14 cellular contexts compared by ENCODE assay signal in genomic region chr4:153495480-153496206, GRCh38. TPM values are rescaled to one million over a fixed set of nuclear protein-coding genes. Genes with fewer than 3 reads are reported as not detected.
DNase-seq lines count a peak whose midpoint lies in the region; ATAC-seq and TF ChIP-seq lines count a peak whose summit lies in the region.
"Had no signal": no experiment of that assay in that cellular context is flagged by ENCODE, and none has a peak within 500 bp of the region (broad histone marks: within the 10 kb centered on the region; RNA-seq: fewer than 3 reads in every experiment).

No MANE protein-coding gene starts in this region.

- H3K36me3 ChIP-seq in GM06990 (ENCODE audit: control insufficient read depth, insufficient read depth, low read length) (peaks cover 5% of the 10 kb centered on the region), OCI-LY1 (ENCODE audit: insufficient read depth, low read length) (peaks cover 84% of the 10 kb centered on the region), osteoblast (ENCODE audit: insufficient read depth, low read length) (no peaks in the 10 kb centered on the region)

- H4K20me1 ChIP-seq in OCI-LY1 (ENCODE audit: insufficient read depth, low read length) (peaks cover 6% of the 10 kb centered on the region), osteoblast (ENCODE audit: insufficient read depth, low read length) (no peaks in the 10 kb centered on the region)

- H3K9ac ChIP-seq in OCI-LY1 (ENCODE audit: low read length), result no peak overlapping the region

- H3K9me3 ChIP-seq in OCI-LY1 (ENCODE audit: low read length) (no peaks in the 10 kb centered on the region), osteoblast (ENCODE audit: low read depth, low read length) (no peaks in the 10 kb centered on the region)

- H2AFZ ChIP-seq in OCI-LY1 (ENCODE audit: low read length) (no peak overlapping the region), osteoblast (ENCODE audit: low read length) (no peak overlapping the region)

- peaks cover 72% of the 10 kb centered on the region for H3K4me1 Mint-ChIP-seq in brain

- peak overlapping the region; percentile 45 for H3K4me3 ChIP-seq in GM06990 (replicated peaks; ENCODE audit: low read depth, low read length)
- H3K4me3 ChIP-seq in OCI-LY1 (ENCODE audit: low read depth, low read length, poor library complexity, severe bottlenecking), result no peak overlapping the region
- H3K4me3 ChIP-seq in osteoblast (ENCODE audit: insufficient read depth, low read length), result no peak overlapping the region

- H3K4me1 ChIP-seq in OCI-LY1 (ENCODE audit: insufficient read depth, low read length, severe bottlenecking), result peaks cover 82% of the 10 kb centered on the region
- H3K4me1 ChIP-seq in osteoblast (ENCODE audit: insufficient read depth, low read length), result peaks cover 25% of the 10 kb centered on the region

- H3K79me2 ChIP-seq in OCI-LY1 (ENCODE audit: insufficient read depth, low read length), result peaks cover 96% of the 10 kb centered on the region
- peaks cover 4% of the 10 kb centered on the region for H3K79me2 ChIP-seq in osteoblast (ENCODE audit: insufficient read depth, low read length)

- peak overlapping the region in 4 of 5 experiments; percentile 9 to 66 (median 53) for H3K27ac Mint-ChIP-seq in brain
- H3K27ac Mint-ChIP-seq: dendritic cell treated with granulocyte-macrophage colony-stimulating factor and Interleukin-4, amounts not matched to agents 40 ng/mL and 50 ng/mL, for 4 days had no signal

- no peak overlapping the region for H3K4me3 Mint-ChIP-seq in brain
- H3K4me3 Mint-ChIP-seq: dendritic cell treated with granulocyte-macrophage colony-stimulating factor and Interleukin-4, amounts not matched to agents 40 ng/mL and 50 ng/mL, for 4 days had no signal

- H3K9me3 Mint-ChIP-seq in brain, result peaks cover 0 to 3% (median 0%) of the 10 kb centered on the region in 5 experiments
- H3K9me3 Mint-ChIP-seq: dendritic cell treated with granulocyte-macrophage colony-stimulating factor and Interleukin-4, amounts not matched to agents 40 ng/mL and 50 ng/mL, for 4 days had no signal

- no peak for ATAC-seq in GM21381 (IDR thresholded peaks at IDR 0.05; ENCODE audit: unreplicated experiment)
- ATAC-seq in HG03460 (IDR thresholded peaks at IDR 0.05; ENCODE audit: unreplicated experiment), result no peak
- ATAC-seq: HCT116, Right ventricle myocardium inferior, sciatic nerve had no signal

- H3K27ac ChIP-seq in OCI-LY1 (ENCODE audit: low read depth, low read length, poor library complexity, severe bottlenecking), result peak overlapping the region; percentile 18
- no peak overlapping the region for H3K27ac ChIP-seq in osteoblast (ENCODE audit: low read depth, low read length)

- DNase-seq in GM06990 (ENCODE audit: extremely low read depth, insufficient read length) (no peak), osteoblast (ENCODE audit: insufficient read length, low spot score, missing footprints) (peak; percentile 58), DMS 273 treated with DMSO at 0.1 percent for 48 hours (lab: John Stamatoyannopoulos, UW) (no peak)
- DNase-seq: activated CD4-positive, CD25-positive, alpha-beta regulatory T cell; islet precursor cell; NCI-H526 had no signal

- H3K4me2 ChIP-seq in OCI-LY1 (ENCODE audit: low read length) (peak overlapping the region; percentile 0; the same call in 1 of the 2 replicates), osteoblast (ENCODE audit: insufficient read depth, low read length) (no peak overlapping the region)

- peaks cover 3% of the 10 kb centered on the region for H3K27me3 Mint-ChIP-seq in brain
- H3K27me3 Mint-ChIP-seq: dendritic cell treated with granulocyte-macrophage colony-stimulating factor and Interleukin-4, amounts not matched to agents 40 ng/mL and 50 ng/mL, for 4 days had no signal

- H3K27me3 ChIP-seq in GM06990 (replicated peaks; ENCODE audit: control insufficient read depth, insufficient read depth, low read length) (no peaks in the 10 kb centered on the region), OCI-LY1 (ENCODE audit: insufficient read depth, low read length) (no peaks in the 10 kb centered on the region), osteoblast (ENCODE audit: insufficient read depth, low read length) (no peaks in the 10 kb centered on the region)

- no peaks in the 10 kb centered on the region for H3K9me2 ChIP-seq in OCI-LY1 (ENCODE audit: low read depth, low read length)

- 0 out of 2 replicates have a peak, but pooled peaks cover 3% of the 10 kb centered on the region for H3F3A ChIP-seq in OCI-LY1 (ENCODE audit: insufficient read depth, low read length)

- H3K36me3 Mint-ChIP-seq in brain, result peaks cover 21% of the 10 kb centered on the region

- TF ChIP-seq CTCF in GM06990 (IDR thresholded peaks at IDR 0.05; ENCODE audit: insufficient read depth, low read length, poor library complexity, severe bottlenecking), result no peak
- no peak for TF ChIP-seq CTCF in OCI-LY1 (IDR thresholded peaks at IDR 0.05; ENCODE audit: low read length)
- TF ChIP-seq CTCF in brain (conservative IDR thresholded peaks at IDR 0.05), result no peak
- no peak for TF ChIP-seq CTCF in osteoblast (IDR thresholded peaks at IDR 0.05; ENCODE audit: extremely low read depth, low read depth, low read length)

RNA-seq across cellular contexts. Expression of gene TMEM131L, which starts 29.5 kb away (rescaled TPM):
- polyA plus RNA-seq in brain (ENCODE audit: insufficient read depth, low read depth, low replicate concordance), result 3.7 TPM
- total RNA-seq in osteoblast, result 8.3 and 9.0 TPM in 2 replicates
